ENCODE assay signal across 21 cellular contexts in the genomic region with DNA sequence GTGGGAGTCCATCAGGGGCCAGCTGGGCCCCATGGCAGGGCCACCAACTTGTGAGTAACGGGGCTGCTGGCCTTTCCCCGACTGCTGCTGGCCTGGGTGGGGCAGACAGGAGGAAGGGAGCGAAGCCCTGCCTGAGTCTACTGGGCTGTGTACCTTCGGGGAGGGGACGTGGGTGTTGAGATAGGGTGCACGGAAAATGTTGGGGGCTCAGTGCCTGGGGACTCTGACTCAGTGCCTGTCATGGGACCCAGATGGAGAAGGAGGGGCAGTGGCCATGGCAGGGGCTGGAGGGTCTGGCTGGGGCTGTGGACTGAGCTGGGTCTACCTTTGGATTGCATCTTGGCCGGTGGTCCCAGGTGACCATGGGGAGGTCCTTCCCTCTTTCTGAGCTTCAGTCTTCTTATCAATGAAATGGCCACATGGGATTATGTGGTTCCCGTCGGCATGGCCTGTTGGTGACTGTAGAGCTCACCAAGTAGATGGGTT. TPM values are rescaled to one million over a fixed set of nuclear protein-coding genes. Genes with fewer than 3 reads are reported as not detected.
"Had no signal": no experiment of that assay in that cellular context is flagged by ENCODE, and none has a peak within 500 bp of the region (broad histone marks: within the 10 kb centered on the region; RNA-seq: fewer than 3 reads in every experiment).

No MANE protein-coding gene starts in this region.

- H3K4me3 ChIP-seq: breast epithelium, colonic mucosa, stomach, suprapubic skin, uterus had no signal

- DNase-seq: activated CD4-positive, alpha-beta T cell treated with anti-CD3 and anti-CD28 coated beads, Interleukin-2, amount 10 ng/mL, durations not matched to agents 7 days and 5 days; activated CD8-positive, alpha-beta memory T cell treated with anti-CD3 and anti-CD28 coated beads, Interleukin-2, amount 10 ng/mL, durations not matched to agents 7 days and 5 days; activated CD8-positive, alpha-beta T cell treated with anti-CD3 and anti-CD28 coated beads for 36 hours; activated naive CD4-positive, alpha-beta T cell; amniotic stem cell; colonic mucosa; kidney; small intestine; stimulated activated CD4-positive, alpha-beta T cell treated with anti-CD3 and anti-CD28 coated beads, Interleukin-2, amount 100 ng/mL, for 24 hours; stomach; trophoblast cell had no signal

- H3K27ac ChIP-seq: breast epithelium, colonic mucosa, parathyroid adenoma, stomach, suprapubic skin, uterus had no signal

- ATAC-seq: activated CD4-positive, CD25-positive, alpha-beta regulatory T cell treated with anti-CD3 and anti-CD28 coated beads, Interleukin-2, amount 50 U/mL, for 24 hours; activated CD8-positive, alpha-beta memory T cell treated with anti-CD3 and anti-CD28 coated beads, Interleukin-2, amount 10 ng/mL, durations not matched to agents 7 days and 5 days; activated CD8-positive, alpha-beta T cell treated with anti-CD3 and anti-CD28 coated beads for 36 hours; left lobe of liver; sciatic nerve; stimulated activated memory B cell treated with anti-CD40 and anti-IgM and Interleukin-4, amounts not matched to agents 10 μg/mL and 1 μg/mL and 100 μg/mL, for 72 hours had no signal

RNA-seq across cellular contexts. Expression of a gene that starts 4.0 kb away (rescaled TPM):
- total RNA-seq: activated CD4-positive, alpha-beta T cell treated with anti-CD3 and anti-CD28 coated beads, Interleukin-2, amount 10 ng/mL, durations not matched to agents 7 days and 5 days; activated CD8-positive, alpha-beta memory T cell treated with anti-CD3 and anti-CD28 coated beads, Interleukin-2, amount 10 ng/mL, durations not matched to agents 7 days and 5 days; activated CD8-positive, alpha-beta T cell treated with anti-CD3 and anti-CD28 coated beads for 36 hours; T-helper 2 cell treated with Interferon-gamma antibody and Interleukin-4, amounts not matched to agents 100 ng/mL and 5 ng/mL, for 36 hours had no signal

RNA-seq across cellular contexts. Expression of a gene that starts 59.3 kb away (rescaled TPM):
- total RNA-seq: activated CD4-positive, alpha-beta T cell treated with anti-CD3 and anti-CD28 coated beads, Interleukin-2, amount 10 ng/mL, durations not matched to agents 7 days and 5 days; activated CD8-positive, alpha-beta memory T cell treated with anti-CD3 and anti-CD28 coated beads, Interleukin-2, amount 10 ng/mL, durations not matched to agents 7 days and 5 days; activated CD8-positive, alpha-beta T cell treated with anti-CD3 and anti-CD28 coated beads for 36 hours; colonic mucosa; lung microvascular endothelial cell; T-helper 2 cell treated with Interferon-gamma antibody and Interleukin-4, amounts not matched to agents 100 ng/mL and 5 ng/mL, for 36 hours had no signal
